1 cellular context compared by ENCODE assay signal in the genomic region with DNA sequence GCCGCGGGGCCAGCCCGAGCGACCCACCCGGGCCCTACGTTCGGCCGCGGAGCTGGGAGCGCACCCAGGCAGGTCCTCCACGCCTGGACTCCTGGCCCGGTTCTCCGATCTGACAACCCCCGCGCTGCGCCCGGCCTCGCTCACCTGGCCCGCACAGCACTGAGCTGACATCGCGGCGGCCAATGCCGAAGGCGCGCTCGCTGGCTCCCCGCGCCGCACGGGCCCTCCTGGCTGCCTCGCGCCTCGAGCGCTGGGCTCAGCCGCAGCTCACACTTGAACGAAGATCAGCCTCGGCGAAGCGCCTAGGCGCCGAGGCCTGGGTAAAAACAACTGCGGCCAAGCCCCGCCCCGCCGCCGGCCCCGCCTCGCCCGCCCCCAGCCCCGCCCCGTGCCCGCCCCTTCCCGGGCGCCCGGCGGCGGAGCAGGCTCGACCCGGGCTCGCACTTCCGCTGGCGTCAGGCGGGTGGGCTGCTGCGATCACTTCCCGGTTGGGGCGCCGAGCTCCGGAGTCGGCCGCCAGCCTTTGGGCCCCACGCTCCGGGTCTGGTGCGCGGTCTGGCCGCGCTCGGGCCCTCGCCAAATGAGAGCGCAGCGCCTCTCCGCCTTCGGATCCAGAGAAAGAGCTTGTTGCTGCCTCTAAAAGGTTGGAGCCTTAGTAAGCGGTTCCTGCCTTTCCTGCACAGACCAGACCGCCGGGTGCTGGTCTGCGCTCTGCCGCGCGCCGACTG.
TF ChIP-seq lines count a peak whose summit lies in the region.

TSS of gene SERINC5 (minus strand) at position 297 of the 728 bp plus-strand sequence. CDS start at position 171, 126 bp downstream.

TF ChIP-seq in IMR-90, 13 proteins besides CTCF, POLR2A, EP300 and RAD21:
- TF ChIP-seq, protein P1, sequence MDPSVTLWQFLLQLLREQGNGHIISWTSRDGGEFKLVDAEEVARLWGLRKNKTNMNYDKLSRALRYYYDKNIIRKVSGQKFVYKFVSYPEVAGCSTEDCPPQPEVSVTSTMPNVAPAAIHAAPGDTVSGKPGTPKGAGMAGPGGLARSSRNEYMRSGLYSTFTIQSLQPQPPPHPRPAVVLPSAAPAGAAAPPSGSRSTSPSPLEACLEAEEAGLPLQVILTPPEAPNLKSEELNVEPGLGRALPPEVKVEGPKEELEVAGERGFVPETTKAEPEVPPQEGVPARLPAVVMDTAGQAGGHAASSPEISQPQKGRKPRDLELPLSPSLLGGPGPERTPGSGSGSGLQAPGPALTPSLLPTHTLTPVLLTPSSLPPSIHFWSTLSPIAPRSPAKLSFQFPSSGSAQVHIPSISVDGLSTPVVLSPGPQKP (IDR thresholded peaks at IDR 0.05; ENCODE audit: borderline replicate concordance, low read depth, low read length) = no peak
- TF ChIP-seq MAZ (IDR thresholded peaks at IDR 0.05; ENCODE audit: borderline replicate concordance, low read depth, low read length) (peak; percentile 56; the same call in 1 of the 2 replicates), SMC3 (IDR thresholded peaks at IDR 0.05; ENCODE audit: low read depth, low read length) (no peak), USF2 (IDR thresholded peaks at IDR 0.05; ENCODE audit: low read depth, low read length) (no peak), MXI1 (IDR thresholded peaks at IDR 0.05; ENCODE audit: borderline replicate concordance, low read depth, low read length) (peak; percentile 0; the same call in 1 of the 2 replicates), NFE2L2 (IDR thresholded peaks at IDR 0.05; ENCODE audit: low read depth, low read length) (no peak), CEBPB (IDR thresholded peaks at IDR 0.05; ENCODE audit: low read depth, low read length) (no peak)
